Comparison of ENCODE assay signal across 8 cellular contexts in the genomic region with DNA sequence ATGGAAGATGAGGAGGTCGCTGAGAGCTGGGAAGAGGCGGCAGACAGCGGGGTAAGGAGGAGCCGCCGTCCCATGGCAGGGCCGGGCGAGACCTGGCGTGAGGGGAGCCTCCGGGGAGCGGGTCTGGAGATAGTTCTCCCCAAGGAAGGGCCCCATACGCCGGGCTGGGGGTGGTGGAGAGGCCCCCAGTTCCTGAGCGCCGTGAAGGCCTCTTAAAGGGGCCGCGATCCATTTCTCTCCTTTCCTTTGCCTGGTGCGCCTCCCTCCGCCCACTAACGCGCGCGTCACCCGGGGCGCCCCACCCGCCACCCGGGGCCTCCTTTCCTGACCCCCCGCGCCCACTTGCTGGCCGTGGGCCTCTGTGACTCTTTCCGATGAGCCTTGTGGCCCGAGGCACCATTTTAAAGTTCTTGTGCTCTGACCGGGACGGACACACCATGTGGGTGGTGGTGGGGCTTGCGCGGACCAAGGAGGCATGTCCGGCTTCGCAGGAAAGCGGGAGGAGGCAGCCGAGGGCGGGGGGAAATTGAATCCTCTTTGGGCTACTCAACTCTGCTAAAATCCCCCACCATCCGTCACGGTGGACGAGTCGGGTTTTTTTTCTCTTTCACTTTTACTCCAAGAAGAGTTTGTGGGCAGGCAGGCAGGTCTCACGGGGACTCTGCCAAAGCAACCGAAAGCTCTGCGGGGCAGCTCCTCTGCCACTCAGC. TPM values are rescaled to one million over a fixed set of nuclear protein-coding genes. Genes with fewer than 3 reads are reported as not detected.
DNase-seq lines count a peak whose midpoint lies in the region; ATAC-seq, FAIRE-seq and TF ChIP-seq lines count a peak whose summit lies in the region.

No MANE protein-coding gene starts in this region.

- no peaks in the 10 kb centered on the region for H3K27me3 ChIP-seq in left ventricle myocardium inferior (ENCODE audit: low read depth)
- H3K27me3 ChIP-seq in psoas muscle (ENCODE audit: insufficient read depth in 3 of 3, low read length in 2 of 3), result no peaks in the 10 kb centered on the region

- no peak for FAIRE-seq in urothelium cell line (lab: Jason Lieb, UNC)

- WGBS in adipose tissue, 3 donors, result 0 to 1% (median 0%) methylated on average over 32 to 47 of the region's 47 CpGs
- 0% methylated on average over 35 to 47 of the region's 47 CpGs for WGBS in psoas muscle, 3 donors

- peak overlapping the region; percentile 92 for H3K4me3 ChIP-seq in left ventricle myocardium inferior
- peak overlapping the region; percentile 88 for H3K4me3 ChIP-seq in psoas muscle

- DNase-seq in Kasumi-1 (lab: John Stamatoyannopoulos, UW), result peak; percentile 81 to 84
- peak; percentile 89 for DNase-seq in SKM-1 treated with dmso at 0.1 percent for 144 hours (lab: John Stamatoyannopoulos, UW; ENCODE audit: unreplicated experiment)
- DNase-seq in left ventricle myocardium inferior, result peak; percentile 82
- peak; percentile 90 to 91 for DNase-seq in psoas muscle
- peak; percentile 76 for DNase-seq in urothelium cell line (ENCODE audit: low spot score)

- intact Hi-C loops in left ventricle myocardium inferior (cut with micrococcal nuclease), result no loop called here
- intact Hi-C loops in psoas muscle (cut with DNase I), result loop anchor here (2.0 to 10.0 kb wide), 3 partner anchors 73 to 283 kb away; partner anchors contain the start of gene NECAP2 (in 1 of the 2)

- peaks cover 5% of the 10 kb centered on the region; the same call in 1 of the 2 replicates for H3K4me1 ChIP-seq in ES-I3 (ENCODE audit: insufficient read depth, low read length)
- peaks cover 58% of the 10 kb centered on the region for H3K4me1 ChIP-seq in left ventricle myocardium inferior
- peaks cover 38% of the 10 kb centered on the region for H3K4me1 ChIP-seq in psoas muscle

- H3K27ac ChIP-seq in adipose tissue (ENCODE audit: low read depth, low read length) (peak overlapping the region; percentile 82), left ventricle myocardium inferior (replicated peaks) (peak overlapping the region; percentile 99), psoas muscle (peak overlapping the region; percentile 99)

- peak overlapping the region; percentile 93 for H3K9ac ChIP-seq in ES-I3 (ENCODE audit: low read depth, low read length)

- H3K9me3 ChIP-seq in ES-I3 (ENCODE audit: control insufficient read depth, insufficient read depth, low read length) (no peaks in the 10 kb centered on the region), left ventricle myocardium inferior (replicated peaks) (no peaks in the 10 kb centered on the region), psoas muscle (no peaks in the 10 kb centered on the region)

- TF ChIP-seq CTCF in left ventricle myocardium inferior (IDR thresholded peaks at IDR 0.05; ENCODE audit: borderline replicate concordance) (no peak), psoas muscle (IDR thresholded peaks at IDR 0.05) (no peak)

- no peaks in the 10 kb centered on the region; the same call in 1 of the 2 replicates for H3K36me3 ChIP-seq in ES-I3 (ENCODE audit: insufficient read depth, low read length)
- no peaks in the 10 kb centered on the region for H3K36me3 ChIP-seq in left ventricle myocardium inferior
- H3K36me3 ChIP-seq in psoas muscle (ENCODE audit: insufficient read depth in 1 of 2, low read depth in 1 of 2), result no peaks in the 10 kb centered on the region

- ATAC-seq in GM21786 (IDR thresholded peaks at IDR 0.05; ENCODE audit: unreplicated experiment), result peak; percentile 58
- ATAC-seq in psoas muscle, result peak; percentile 87 to 90 (median 89)

RNA-seq across cellular contexts. Expression of gene SZRD1, which starts 0.4 kb away (rescaled TPM):
- polyA plus RNA-seq in adipose tissue (10 to 100 TPM; 30.1 to 93.6 (median 84.9) TPM), psoas muscle (100 to 1,000 TPM in 2 of 3 donors, 10 to 100 TPM in 1; 75.9 to 184 (median 156) TPM)
- total RNA-seq in left ventricle myocardium inferior (97.3 TPM), psoas muscle (100 to 1,000 TPM in 3 of 4 donors, 10 to 100 TPM in 1; 80.7 to 144 (median 138) TPM)

RNA-seq across cellular contexts. Expression of gene FBXO42, which starts 15.1 kb away (rescaled TPM):
- polyA plus RNA-seq in adipose tissue (10 to 100 TPM in 2 of 3 donors, 1 to 10 TPM in 1; 7.4 to 12.4 (median 10.1) TPM), psoas muscle (10 to 100 TPM in 2 of 3 donors, 1 to 10 TPM in 1; 7.4 to 26.6 (median 14.8) TPM)
- total RNA-seq in left ventricle myocardium inferior (18.6 TPM), psoas muscle (10 to 100 TPM; 14.7 to 24.4 (median 19.8) TPM)

Comparison
In these comparisons a context has a peak if more than half of its experiments do, and no peak if none do; other contexts are left out.
1. Peak in every context shown above with its lines: DNase-seq, ATAC-seq, H3K4me3 ChIP-seq and H3K27ac ChIP-seq.